ENCODE assay signal across 8 cellular contexts in the genomic region with DNA sequence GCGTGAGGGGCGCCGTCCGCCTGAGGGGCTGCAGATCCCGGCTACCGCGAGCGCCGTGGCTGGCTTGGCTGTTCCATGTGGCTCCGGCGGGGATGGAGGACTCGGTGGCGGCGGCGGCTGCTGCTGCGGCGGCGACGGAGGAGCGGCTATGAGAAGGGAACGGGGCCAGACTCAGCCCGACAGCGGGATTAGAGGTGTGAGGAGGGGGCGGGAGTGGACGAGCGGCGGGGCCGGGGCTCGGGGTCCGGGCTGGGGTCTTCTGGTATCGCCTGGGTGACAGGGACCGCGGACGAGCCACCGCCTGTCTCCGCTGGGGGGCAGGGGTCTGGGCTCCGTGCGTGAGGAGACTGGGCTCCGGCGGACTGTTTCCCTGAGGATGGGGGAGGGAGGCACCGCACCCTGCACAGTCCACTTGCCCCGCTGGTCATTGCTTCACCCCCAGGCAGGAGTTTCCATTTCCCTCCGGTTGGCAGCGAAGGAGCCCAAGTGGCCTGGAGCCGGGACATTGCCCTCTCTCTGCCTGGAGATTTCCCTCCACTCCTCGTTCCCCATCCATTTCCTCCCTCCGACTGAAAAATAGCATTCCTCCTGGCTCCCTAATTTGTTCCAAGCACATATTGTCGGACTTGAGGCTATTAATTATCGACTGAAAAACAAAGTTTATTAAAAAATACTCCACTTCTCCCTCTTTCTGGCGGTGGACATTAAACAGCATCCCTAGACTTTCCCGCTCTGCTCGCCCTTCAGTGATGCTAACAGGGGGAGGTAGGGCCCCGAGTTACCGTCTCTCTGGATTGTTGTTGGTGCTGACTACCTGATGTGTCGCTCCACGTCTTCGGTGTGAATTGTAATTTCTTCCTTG. TPM values are rescaled to one million over a fixed set of nuclear protein-coding genes. Genes with fewer than 3 reads are reported as not detected.
DNase-seq lines count a peak whose midpoint lies in the region; ATAC-seq and TF ChIP-seq lines count a peak whose summit lies in the region.

No MANE protein-coding gene starts in this region.

- peaks cover 15% of the 10 kb centered on the region for H3K36me3 Mint-ChIP-seq in activated naive CD8-positive, alpha-beta T cell treated with anti-CD3 and anti-CD28 coated beads, Interleukin-2, amount 50 U/mL, for 24 hours (ENCODE audit: low read depth)

- H3K9me3 ChIP-seq in A673 (ENCODE audit: low read depth, low read length, poor library complexity, severe bottlenecking) (no peaks in the 10 kb centered on the region), PC-3 (ENCODE audit: low read length) (no peaks in the 10 kb centered on the region)

- DNase-seq in A673 (ENCODE audit: low spot score), result peak; percentile 62
- peak; percentile 43 for DNase-seq in PC-3
- peak; percentile 40 for DNase-seq in activated naive CD8-positive, alpha-beta T cell treated with anti-CD3 and anti-CD28 coated beads, Interleukin-2, amount 50 U/mL, for 24 hours
- peak; percentile 80 for DNase-seq in Right ventricle myocardium inferior (ENCODE audit: missing footprints)
- DNase-seq in occipital lobe (lab: John Stamatoyannopoulos, UW), result peak; percentile 68
- DNase-seq in OCI-M2 (lab: John Stamatoyannopoulos, UW; ENCODE audit: unreplicated experiment), result no peak

- no peaks in the 10 kb centered on the region for H4K20me1 ChIP-seq in PC-3 (ENCODE audit: low read length)

- no peaks in the 10 kb centered on the region for H3K9me3 Mint-ChIP-seq in activated naive CD8-positive, alpha-beta T cell treated with anti-CD3 and anti-CD28 coated beads, Interleukin-2, amount 50 U/mL, for 24 hours

- peak overlapping the region; percentile 73 for H2AFZ ChIP-seq in PC-3 (ENCODE audit: low read length)

- no peaks in the 10 kb centered on the region for H3F3A ChIP-seq in PC-3 (ENCODE audit: low read length, unreplicated experiment)

- peak; percentile 5 for TF ChIP-seq POLR2A in GM10847 (IDR thresholded peaks at IDR 0.05; ENCODE audit: extremely low read depth, insufficient read length)

- H3K27me3 Mint-ChIP-seq in activated naive CD8-positive, alpha-beta T cell treated with anti-CD3 and anti-CD28 coated beads, Interleukin-2, amount 50 U/mL, for 24 hours, result no peaks in the 10 kb centered on the region

- POLR2A ChIA-PET in A673 (lab: Charles Lee; ENCODE audit: low non-redundant PET), result no interaction called here
- POLR2A ChIA-PET in PC-3 (lab: Charles Lee; ENCODE audit: unreplicated experiment), result interaction anchor here (0.7 kb wide), 1 partner anchor 14 kb away, joined by 3 read pairs; no protein-coding TSS in a partner anchor

- H3K27ac ChIP-seq in A673 (ENCODE audit: low read depth, low read length, poor library complexity, severe bottlenecking), result peak overlapping the region; percentile 65
- H3K27ac ChIP-seq in PC-3 (ENCODE audit: low read length), result peak overlapping the region; percentile 31

- H3K9me2 ChIP-seq in PC-3 (replicated peaks; ENCODE audit: low read length), result no peaks in the 10 kb centered on the region

- H3K36me3 ChIP-seq in A673 (ENCODE audit: insufficient read depth, low read length, poor library complexity, severe bottlenecking), result peaks cover 5% of the 10 kb centered on the region
- H3K36me3 ChIP-seq in PC-3 (ENCODE audit: low read depth, low read length), result peaks cover 26% of the 10 kb centered on the region

- ATAC-seq in HG03342 (IDR thresholded peaks at IDR 0.05; ENCODE audit: unreplicated experiment) (peak; percentile 3), PC-3 (peak; percentile 32), Right ventricle myocardium inferior (peak; percentile 47)
- ATAC-seq in activated naive CD8-positive, alpha-beta T cell treated with anti-CD3 and anti-CD28 coated beads, Interleukin-2, amount 50 U/mL, for 24 hours, result no peak

- no peaks in the 10 kb centered on the region for H3K27me3 ChIP-seq in A673 (replicated peaks; ENCODE audit: insufficient read depth, low read depth, low read length, poor library complexity)
- H3K27me3 ChIP-seq in PC-3 (ENCODE audit: low read length), result no peaks in the 10 kb centered on the region

- intact Hi-C loops in A673 (cut with micrococcal nuclease; ENCODE audit: unreplicated experiment), result no loop called here
- intact Hi-C loops in PC-3 (cut with micrococcal nuclease), result loop anchor here (1.0 to 2.0 kb wide), 5 partner anchors 69 to 249 kb away; a partner anchor contains a TSS
- intact Hi-C loops in Right ventricle myocardium inferior (cut with DNase I), result loop anchor here (1.0 to 10.0 kb wide), 3 partner anchors 69 to 249 kb away; no protein-coding TSS in a partner anchor

- H3K4me2 ChIP-seq in PC-3 (ENCODE audit: low read length), result peak overlapping the region; percentile 91

- peaks cover 51% of the 10 kb centered on the region for H3K79me2 ChIP-seq in PC-3 (ENCODE audit: low read length)

- H3K4me3 Mint-ChIP-seq in activated naive CD8-positive, alpha-beta T cell treated with anti-CD3 and anti-CD28 coated beads, Interleukin-2, amount 50 U/mL, for 24 hours, result peak overlapping the region; percentile 85

- H3K4me1 Mint-ChIP-seq in activated naive CD8-positive, alpha-beta T cell treated with anti-CD3 and anti-CD28 coated beads, Interleukin-2, amount 50 U/mL, for 24 hours, result peaks cover 32% of the 10 kb centered on the region

- peaks cover 11% of the 10 kb centered on the region for H3K4me1 ChIP-seq in A673 (ENCODE audit: insufficient read depth, low read length, poor library complexity, severe bottlenecking)
- H3K4me1 ChIP-seq in PC-3 (ENCODE audit: insufficient read depth, low read length), result peaks cover 42% of the 10 kb centered on the region

- no TSS peak for BruUV-seq in A673 (replicated peaks; lab: Mats Ljungman, UMichigan)
- BruUV-seq in PC-3 (replicated peaks; lab: Mats Ljungman, UMichigan), result no TSS peak

- H3K27ac Mint-ChIP-seq in activated naive CD8-positive, alpha-beta T cell treated with anti-CD3 and anti-CD28 coated beads, Interleukin-2, amount 50 U/mL, for 24 hours, result peak overlapping the region; percentile 74

- TF ChIP-seq CTCF in A673 (conservative IDR thresholded peaks at IDR 0.05; ENCODE audit: low read depth, low read length) (peak; percentile 47), PC-3 (conservative IDR thresholded peaks at IDR 0.05; ENCODE audit: low read depth, low read length) (peak; percentile 38; the same call in 1 of the 2 replicates)

- peak overlapping the region; percentile 76 for H3K9ac ChIP-seq in PC-3 (ENCODE audit: low read length)

- H3K4me3 ChIP-seq in A673 (ENCODE audit: low read depth, low read length, poor library complexity, severe bottlenecking) (peak overlapping the region; percentile 69), PC-3 (ENCODE audit: low read length) (peak overlapping the region; percentile 76)

- CTCF ChIA-PET in A673 (lab: Charles Lee), result no interaction called here
- CTCF ChIA-PET in PC-3 (lab: Charles Lee), result no interaction called here

RNA-seq across cellular contexts. Expression of a gene that starts 0.6 kb away (rescaled TPM):
- total RNA-seq in A673 (2021) (32.1 and 35.0 TPM in 2 replicates), PC-3 (2014; rRNA removed) (25.7 and 35.1 TPM in 2 replicates), Right ventricle myocardium inferior (25.7 TPM), occipital lobe (114 TPM)
